ENCODE assay signal across 27 cellular contexts in genomic region chr12:128629979-128630378, GRCh38.
DNase-seq lines count a peak whose midpoint lies in the region.
"Had no signal": no experiment of that assay in that cellular context is flagged by ENCODE, and none has a peak within 500 bp of the region (broad histone marks: within the 10 kb centered on the region; RNA-seq: fewer than 3 reads in every experiment).

No MANE protein-coding gene starts in this region.

- no peak overlapping the region for H2BK5ac ChIP-seq in neuronal stem cell (ENCODE audit: low read length)

- no peak overlapping the region for H2BK12ac ChIP-seq in neuronal stem cell (ENCODE audit: low read length)

- H3K14ac ChIP-seq in neuronal stem cell (ENCODE audit: low read length), result no peak overlapping the region

- H3K23ac ChIP-seq in neuronal stem cell (ENCODE audit: low read depth, low read length, poor library complexity), result no peak overlapping the region

- H3K18ac ChIP-seq in neuronal stem cell (ENCODE audit: low read length), result peak overlapping the region; percentile 54

- H2BK15ac ChIP-seq in neuronal stem cell (ENCODE audit: low read length), result no peak overlapping the region

- no peak overlapping the region for H4K8ac ChIP-seq in neuronal stem cell (ENCODE audit: low read depth, low read length)

- no peaks in the 10 kb centered on the region for H3K27me3 ChIP-seq in neuronal stem cell (ENCODE audit: control insufficient read depth in 3 of 3, insufficient read depth in 3 of 3, low read depth in 1 of 3, low read length in 3 of 3)
- H3K27me3 ChIP-seq: BE2C; BLaER1; BLaER1 treated with 17β-estradiol and CSF1 and Interleukin-3, amounts not matched to agents 10 nM and 100 nM had no signal

- no peak overlapping the region for H3K4ac ChIP-seq in neuronal stem cell (ENCODE audit: low read length)

- no peak for DNase-seq in neuronal stem cell (ENCODE audit: low spot score)
- no peak for DNase-seq in hypothalamus (lab: John Stamatoyannopoulos, UW)
- DNase-seq: 8988T; ACHN; AML-193; BE2C; C1 segment of cervical spinal cord; Caco-2; Calu3; CD4-positive, alpha-beta memory T cell; CD4-positive, alpha-beta T cell; CD4-positive, CD25-positive, alpha-beta regulatory T cell; CD8-positive, alpha-beta memory T cell; CD8-positive, alpha-beta T cell; COR-L47; DMS 273 treated with DMSO at 0.1 percent for 48 hours; DMS153; DMS53; DMS79; DMS79 treated with DMSO at 0.1 percent for 48 hours; DND-41; EL had no signal

- no peak overlapping the region for H2BK120ac ChIP-seq in neuronal stem cell (ENCODE audit: low read depth, low read length)

- no peak overlapping the region for H3K27ac ChIP-seq in neuronal stem cell (replicated peaks; ENCODE audit: low read length)
- H3K27ac ChIP-seq: 22Rv1; A549; BLaER1; BLaER1 treated with 17β-estradiol and CSF1 and Interleukin-3, amounts not matched to agents 10 nM and 100 nM; C4-2B had no signal

- no CpG with 5 or more reads among the region's 4 CpGs for WGBS in neuronal stem cell (ENCODE audit: extremely low coverage in 2 of 2, insufficient read length in 2 of 2, insufficient replicate concordance in 1 of 2), 2 donors

- no peak overlapping the region for H3K4me3 ChIP-seq in neuronal stem cell (ENCODE audit: low read length in 2 of 2)
- H3K4me3 ChIP-seq: A549; BLaER1; BLaER1 treated with 17β-estradiol and CSF1 and Interleukin-3, amounts not matched to agents 10 nM and 100 nM had no signal

- no peak overlapping the region for H4K91ac ChIP-seq in neuronal stem cell (ENCODE audit: low read depth, low read length, poor library complexity)

- H3K79me1 ChIP-seq in neuronal stem cell (ENCODE audit: low read depth, low read length), result no peaks in the 10 kb centered on the region

- H2AFZ ChIP-seq in neuronal stem cell (ENCODE audit: low read length), result no peak overlapping the region

- no peak overlapping the region for H3K9ac ChIP-seq in neuronal stem cell (ENCODE audit: low read depth, low read length, poor library complexity)
- H3K9ac ChIP-seq: BLaER1; BLaER1 treated with 17β-estradiol and CSF1 and Interleukin-3, amounts not matched to agents 10 nM and 100 nM had no signal

- peaks cover 4 to 12% of the 10 kb centered on the region in 2 donors for H3K9me3 ChIP-seq in neuronal stem cell (replicated peaks in 1 of 2; ENCODE audit: control insufficient read depth in 2 of 2, insufficient read depth in 1 of 2, low read depth in 1 of 2, low read length in 2 of 2)
- H3K9me3 ChIP-seq: A549, BE2C, Caco-2 had no signal

- no peak overlapping the region for H3K4me2 ChIP-seq in neuronal stem cell (ENCODE audit: insufficient read depth, low read length, poor library complexity, severe bottlenecking)
- H3K4me2 ChIP-seq: A549; BLaER1; BLaER1 treated with 17β-estradiol and CSF1 and Interleukin-3, amounts not matched to agents 10 nM and 100 nM had no signal

- no peak overlapping the region for H2AK5ac ChIP-seq in neuronal stem cell (ENCODE audit: low read depth, low read length)

- peaks cover 0 to 4% of the 10 kb centered on the region in 2 donors for H3K4me1 ChIP-seq in neuronal stem cell (ENCODE audit: control insufficient read depth in 2 of 2, insufficient read depth in 1 of 2, low read depth in 1 of 2, low read length in 2 of 2)
- H3K4me1 ChIP-seq: A549; BE2C; BLaER1; BLaER1 treated with 17β-estradiol and CSF1 and Interleukin-3, amounts not matched to agents 10 nM and 100 nM; Caco-2 had no signal

- peaks cover 0 to 8% of the 10 kb centered on the region in 2 donors for H3K36me3 ChIP-seq in neuronal stem cell (replicated peaks in 1 of 2; ENCODE audit: control insufficient read depth in 2 of 2, insufficient read depth in 2 of 2, low read length in 2 of 2)
- H3K36me3 ChIP-seq: BE2C; BLaER1; BLaER1 treated with 17β-estradiol and CSF1 and Interleukin-3, amounts not matched to agents 10 nM and 100 nM had no signal
